Comparison of ENCODE assay signal across 1 cellular context in the genomic region with DNA sequence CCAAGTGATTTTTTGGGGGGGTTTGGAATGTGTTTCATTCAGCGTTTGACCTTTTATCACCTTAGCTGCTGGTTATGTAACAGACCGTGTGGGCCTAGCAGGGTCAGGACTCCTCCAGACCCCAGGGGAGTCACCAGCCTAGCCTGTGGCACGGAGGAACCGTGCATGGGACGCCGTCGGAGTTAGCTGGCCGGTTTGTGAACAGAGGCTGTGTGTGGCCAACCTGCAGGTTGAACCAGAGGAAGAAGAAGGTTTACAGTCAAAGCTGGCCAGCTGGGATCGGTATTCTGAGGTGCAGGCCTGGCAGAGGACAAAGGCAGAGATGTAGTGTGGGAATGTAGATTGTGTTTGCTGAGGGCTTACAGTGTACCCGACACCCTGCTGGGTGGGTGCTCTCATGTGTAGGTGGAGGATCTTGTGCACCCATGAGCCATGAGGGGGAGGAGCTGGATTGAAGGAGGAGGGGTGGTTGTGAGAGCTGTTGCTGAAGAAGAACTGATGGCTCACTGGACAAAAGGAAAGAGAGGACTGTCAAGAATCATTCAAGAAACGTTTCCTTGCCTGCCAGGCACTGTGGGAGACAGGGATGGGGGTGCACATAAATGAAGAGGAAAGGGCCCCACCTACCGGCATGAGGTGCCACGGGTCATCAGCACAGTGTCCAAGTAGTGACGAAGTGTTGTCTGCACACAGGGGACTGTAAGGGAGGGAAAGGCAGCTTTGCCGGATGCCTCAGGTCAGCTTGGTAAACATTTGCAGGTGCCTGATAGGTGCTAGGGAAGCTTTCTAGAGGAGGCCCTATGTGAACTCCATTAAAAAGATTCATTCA.
TF ChIP-seq lines count a peak whose summit lies in the region.

No MANE protein-coding gene starts in this region.

TF ChIP-seq in SK-N-SH treated with all-trans-retinoic acid at 6 μM for 48 hours, 23 proteins besides CTCF, POLR2A, EP300 and RAD21 (continued from another document):
- TF ChIP-seq ZNF565 (CRISPR knock-in tag; conservative IDR thresholded peaks at IDR 0.05; ENCODE audit: low read depth) (no peak), SNAI2 (CRISPR knock-in tag; IDR thresholded peaks at IDR 0.05) (no peak)
